Comparison of ENCODE assay signal across 22 cellular contexts in the genomic region with DNA sequence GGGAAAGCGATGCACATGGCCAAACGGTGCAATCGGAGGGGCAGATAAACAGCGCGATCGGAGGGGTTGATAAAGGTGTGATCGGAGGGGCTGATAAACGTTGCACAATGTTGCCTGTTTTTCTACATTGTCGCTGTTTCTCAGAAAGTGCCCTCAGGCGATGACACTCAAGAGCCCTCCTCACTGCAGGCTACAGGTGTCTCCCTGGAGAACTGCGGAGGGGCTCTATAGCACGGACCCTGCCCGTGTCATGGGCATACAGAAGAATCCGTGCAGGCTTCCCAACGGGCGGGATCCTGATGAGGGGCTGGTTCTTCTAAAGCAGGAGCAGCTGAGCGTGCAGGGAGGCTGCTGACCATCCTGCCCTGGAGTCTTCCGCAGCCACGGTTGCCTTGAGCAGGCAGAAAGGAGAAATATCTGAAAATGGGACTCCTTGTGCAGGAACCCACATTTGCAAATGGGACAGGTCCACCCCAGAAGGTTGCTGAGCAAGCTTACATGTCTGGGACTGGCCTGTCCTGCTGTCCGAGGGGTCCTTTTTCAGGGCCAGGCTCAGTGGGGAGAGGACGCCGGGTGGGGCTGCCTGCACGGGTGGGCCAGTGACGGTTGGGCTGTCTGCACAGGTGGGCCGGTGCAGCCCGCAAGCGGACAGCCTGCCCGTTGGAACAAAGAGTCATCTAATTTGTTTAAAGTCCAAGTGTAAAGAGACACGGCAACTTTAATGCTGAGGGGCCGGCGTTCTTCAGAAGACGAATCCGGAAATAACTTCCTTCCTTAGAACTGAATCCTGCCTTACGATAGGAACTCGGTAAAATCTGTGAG. TPM values are rescaled to one million over a fixed set of nuclear protein-coding genes. Genes with fewer than 3 reads are reported as not detected.
DNase-seq lines count a peak whose midpoint lies in the region; ATAC-seq, FAIRE-seq and TF ChIP-seq lines count a peak whose summit lies in the region.
"Had no signal": no experiment of that assay in that cellular context is flagged by ENCODE, and none has a peak within 500 bp of the region (broad histone marks: within the 10 kb centered on the region; RNA-seq: fewer than 3 reads in every experiment).

No MANE protein-coding gene starts in this region.

- CTCF ChIA-PET in K562 (lab: Yijun Ruan, JAX; ENCODE audit: low intra/inter-chr PET ratio) = no interaction called here

- TF ChIP-seq EP300 in K562 (IDR thresholded peaks at IDR 0.05; ENCODE audit: low read length) (no peak), sigmoid colon (IDR thresholded peaks at IDR 0.05) (no peak)

- ATAC-seq in K562 = no peak
- ATAC-seq: A549, gastrocnemius medialis had no signal

- H3K9me1 ChIP-seq in K562 (ENCODE audit: control insufficient read depth, insufficient read depth, low read length) = no peaks in the 10 kb centered on the region

- H3K9me3 ChIP-seq in K562 (replicated peaks; ENCODE audit: control insufficient read depth, insufficient read depth, low read depth, low read length) (no peaks in the 10 kb centered on the region), sigmoid colon (no peaks in the 10 kb centered on the region)
- H3K9me3 ChIP-seq: A549, esophagus muscularis mucosa, gastrocnemius medialis, neutrophil, SJCRH30 had no signal

- H3K4me3 ChIP-seq in K562 (no peak overlapping the region), lower leg skin (ENCODE audit: low read depth, poor library complexity, severe bottlenecking) (no peak overlapping the region), sigmoid colon (no peak overlapping the region)
- H3K4me3 ChIP-seq: A549, esophagus muscularis mucosa, gastrocnemius medialis, SJCRH30 had no signal

- 7% methylated on average over 35 of the region's 35 CpGs for WGBS in K562 (ENCODE audit: insufficient coverage, low coverage, missing lambda C conversion rate)
- WGBS in lower leg skin, 2 donors = 80 to 85% methylated on average over 35 of the region's 35 CpGs
- 60 to 83% methylated on average over 35 of the region's 35 CpGs for WGBS in sigmoid colon, 2 donors

- no peak overlapping the region for H3K4me2 ChIP-seq in K562 (ENCODE audit: insufficient read depth, low read length)
- H3K4me2 ChIP-seq: A549 had no signal

- H3K36me3 ChIP-seq in K562 (ENCODE audit: control insufficient read depth, insufficient read depth, low read length) = no peaks in the 10 kb centered on the region
- H3K36me3 ChIP-seq in sigmoid colon = no peaks in the 10 kb centered on the region
- H3K36me3 ChIP-seq: esophagus muscularis mucosa, gastrocnemius medialis, neutrophil, SJCRH30 had no signal

- TF ChIP-seq CTCF in K562 (IDR thresholded peaks at IDR 0.05 in 2 of 3, conservative IDR thresholded peaks at IDR 0.05 in 1 of 3; ENCODE audit: insufficient read depth in 2 of 3, low read depth in 1 of 3, low read length in 3 of 3) (no peak), lower leg skin (IDR thresholded peaks at IDR 0.05) (no peak), type B pancreatic cell (conservative IDR thresholded peaks at IDR 0.05) (no peak), sigmoid colon (IDR thresholded peaks at IDR 0.05) (no peak)

- no peaks in the 10 kb centered on the region for H3K79me2 ChIP-seq in K562 (ENCODE audit: control insufficient read depth, insufficient read depth, low read length)

- no peak overlapping the region for H3K9ac ChIP-seq in K562 (ENCODE audit: insufficient read depth in 1 of 2, low read depth in 2 of 2, low read length in 2 of 2)

- H3K27me3 Mint-ChIP-seq in activated naive CD4-positive, alpha-beta T cell treated with anti-CD3 and anti-CD28 coated beads, Interleukin-2, amount 50 U/mL, for 24 hours = peaks cover 1% of the 10 kb centered on the region
- H3K27me3 Mint-ChIP-seq in type B pancreatic cell = peaks cover 20% of the 10 kb centered on the region

- no peak overlapping the region for H3K27ac ChIP-seq in K562 (ENCODE audit: extremely low read depth, low read depth, low read length)
- no peak overlapping the region for H3K27ac ChIP-seq in sigmoid colon
- H3K27ac ChIP-seq: esophagus muscularis mucosa, gastrocnemius medialis, neutrophil, SJCRH30 had no signal

- no peaks in the 10 kb centered on the region for H3K4me1 Mint-ChIP-seq in activated naive CD4-positive, alpha-beta T cell treated with anti-CD3 and anti-CD28 coated beads, Interleukin-2, amount 50 U/mL, for 24 hours
- no peaks in the 10 kb centered on the region for H3K4me1 Mint-ChIP-seq in type B pancreatic cell (ENCODE audit: unreplicated experiment)
- H3K4me1 Mint-ChIP-seq: activated naive CD4-positive, alpha-beta T cell treated with anti-CD3 and anti-CD28 coated beads, Interleukin-2, amount 10 ng/mL, durations not matched to agents 7 days and 5 days had no signal

- H3K27me3 ChIP-seq in K562 (ENCODE audit: control insufficient read depth in 2 of 2, insufficient read depth in 2 of 2, low read length in 2 of 2) = peaks cover 65 to 86% of the 10 kb centered on the region in 2 experiments
- peaks cover 0 to 20% (median 0%) of the 10 kb centered on the region in 3 donors for H3K27me3 ChIP-seq in sigmoid colon
- H3K27me3 ChIP-seq: SJCRH30 had no signal

- no peaks in the 10 kb centered on the region for H3K9me3 Mint-ChIP-seq in activated naive CD4-positive, alpha-beta T cell treated with anti-CD3 and anti-CD28 coated beads, Interleukin-2, amount 50 U/mL, for 24 hours
- no peaks in the 10 kb centered on the region for H3K9me3 Mint-ChIP-seq in type B pancreatic cell
- H3K9me3 Mint-ChIP-seq: activated naive CD4-positive, alpha-beta T cell treated with anti-CD3 and anti-CD28 coated beads, Interleukin-2, amount 10 ng/mL, durations not matched to agents 7 days and 5 days had no signal

- peaks cover 24% of the 10 kb centered on the region for H4K20me1 ChIP-seq in K562 (replicated peaks; ENCODE audit: control insufficient read depth, insufficient read depth, low read length)

- no peak overlapping the region for H2AFZ ChIP-seq in K562 (ENCODE audit: low read depth, low read length)

- FAIRE-seq in K562 (lab: Jason Lieb, UNC) = peak; percentile 23
- FAIRE-seq: A549, D721Med, GM18507 had no signal

- DNase-seq in activated naive CD4-positive, alpha-beta T cell treated with Interleukin-2 at 50 U/mL for 16 hours = no peak
- DNase-seq in K562 (ENCODE audit: extremely low read depth in 1 of 4, low spot score in 3 of 4) (peak in 1 of 4 experiments; percentile 9), lower leg skin (ENCODE audit: low spot score in 2 of 2) (peak; percentile 10 to 77), type B pancreatic cell (ENCODE audit: extremely low spot score, unreplicated experiment) (peak; percentile 68), ACHN (no peak), NCI-H2081 (lab: John Stamatoyannopoulos, UW) (no peak), sigmoid colon (no peak)
- DNase-seq: activated CD4-positive, alpha-beta T cell treated with anti-CD3 and anti-CD28 coated beads, Interleukin-2, amount 50 U/mL, for 48 hours; activated naive CD4-positive, alpha-beta T cell treated with anti-CD3 and anti-CD28 coated beads, Interleukin-2, amount 10 ng/mL, durations not matched to agents 7 days and 5 days; cerebellar nuclear complex; effector memory CD4-positive, alpha-beta T cell; gastrocnemius medialis; KG1; NCI-H1694 treated with DMSO at 0.1 percent for 48 hours; NCI-H226; SJCRH30 had no signal

- no TSS peak for BruUV-seq in K562 (replicated peaks; lab: Mats Ljungman, UMichigan)

- H3K4me3 Mint-ChIP-seq in activated naive CD4-positive, alpha-beta T cell treated with anti-CD3 and anti-CD28 coated beads, Interleukin-2, amount 50 U/mL, for 24 hours = no peak overlapping the region
- H3K4me3 Mint-ChIP-seq in type B pancreatic cell = no peak overlapping the region
- H3K4me3 Mint-ChIP-seq: activated naive CD4-positive, alpha-beta T cell treated with anti-CD3 and anti-CD28 coated beads, Interleukin-2, amount 10 ng/mL, durations not matched to agents 7 days and 5 days had no signal

- H3K4me1 ChIP-seq in K562 (replicated peaks in 1 of 2; ENCODE audit: control insufficient read depth in 2 of 2, insufficient read depth in 2 of 2, low read length in 2 of 2) = peaks cover 0 to 12% of the 10 kb centered on the region in 2 experiments; a peak in 2 of 5 replicates
- H3K4me1 ChIP-seq in sigmoid colon = no peaks in the 10 kb centered on the region
- H3K4me1 ChIP-seq: SJCRH30 had no signal

- intact Hi-C loops in K562 (cut with micrococcal nuclease) = no loop called here
- intact Hi-C loops in lower leg skin (cut with DNase I; ENCODE audit: low total_unique reads) = no loop called here
- intact Hi-C loops in sigmoid colon (cut with DNase I) = no loop called here

- H3K27ac Mint-ChIP-seq in activated naive CD4-positive, alpha-beta T cell treated with anti-CD3 and anti-CD28 coated beads, Interleukin-2, amount 50 U/mL, for 24 hours = peak overlapping the region; percentile 35
- no peak overlapping the region for H3K27ac Mint-ChIP-seq in type B pancreatic cell
- H3K27ac Mint-ChIP-seq: activated naive CD4-positive, alpha-beta T cell treated with anti-CD3 and anti-CD28 coated beads, Interleukin-2, amount 10 ng/mL, durations not matched to agents 7 days and 5 days had no signal

- POLR2A ChIA-PET in K562 (lab: Yijun Ruan, JAX) = no interaction called here

- in situ Hi-C loops in K562 (cut with MboI) = no loop called here
- in situ Hi-C loops in ACHN (cut with HindIII; ENCODE audit: low pct_ligation_motif_present, low pct_unique_long_range_greater_than_20kb, low sequenced_read_pairs) = no loop called here

- no peak for TF ChIP-seq RAD21 in K562 (CRISPR knock-in tag; conservative IDR thresholded peaks at IDR 0.05 in 1 of 2, IDR thresholded peaks at IDR 0.05 in 1 of 2)

- H3K36me3 Mint-ChIP-seq in activated naive CD4-positive, alpha-beta T cell treated with anti-CD3 and anti-CD28 coated beads, Interleukin-2, amount 50 U/mL, for 24 hours = no peaks in the 10 kb centered on the region
- no peaks in the 10 kb centered on the region for H3K36me3 Mint-ChIP-seq in type B pancreatic cell
- H3K36me3 Mint-ChIP-seq: activated naive CD4-positive, alpha-beta T cell treated with anti-CD3 and anti-CD28 coated beads, Interleukin-2, amount 10 ng/mL, durations not matched to agents 7 days and 5 days had no signal

- TF ChIP-seq POLR2A in K562 (conservative IDR thresholded peaks at IDR 0.05) = no peak
- no peak for TF ChIP-seq POLR2A in lower leg skin (IDR thresholded peaks at IDR 0.05)
- no peak for TF ChIP-seq POLR2A in sigmoid colon (IDR thresholded peaks at IDR 0.05)

RNA-seq across cellular contexts. Expression of gene LPCAT1, which starts 25.2 kb away (rescaled TPM):
- 26.9 and 48.0 TPM in 2 replicates for total RNA-seq in K562 (2011; cell fraction: chromatin; rRNA removed; ENCODE audit: low replicate concordance)
- total RNA-seq in K562 (2011; cell fraction: nucleolus; rRNA removed) = 30.5 and 38.2 TPM in 2 replicates
- total RNA-seq in K562 (2011; cell fraction: nucleoplasm; rRNA removed) = 24.9 and 32.4 TPM in 2 replicates
- total RNA-seq in K562 (2014; rRNA removed) (13.6 and 13.9 TPM in 2 replicates), K562 (2014; rRNA removed; fragmentation: Illumina TruSeq; extraction: Trizol) (9.2 and 11.1 TPM in 2 replicates), K562 (2015; rRNA removed; fragmentation: Illumina TruSeq; extraction: Trizol) (15.5 and 18.4 TPM in 2 replicates), K562 (2021) (18.4 and 20.8 TPM in 2 replicates), lower leg skin (10 to 100 TPM; 10.4 to 13.2 (median 12.3) TPM), type B pancreatic cell (ENCODE audit: low replicate concordance) (91.6 and 97.1 TPM in 2 replicates), sigmoid colon (10 to 100 TPM; 20.6 to 24.3 (median 22.3) TPM)
- polyA plus RNA-seq in K562 (2011; rRNA removed) (17.0 and 20.6 TPM in 2 replicates), K562 (2014; fragmentation: Illumina TruSeq; extraction: Trizol) (15.2 TPM in 2 replicates), K562 (2014; fragmentation: Nextera tagmentation; extraction: Ambion mirVana) (under 1 TPM; 0.14 to 0.53 TPM), K562 (2014; rRNA removed) (13.1 and 14.9 TPM in 2 replicates), sigmoid colon (10 to 100 TPM in 1 of 3 donors, 1 to 10 TPM in 2; 4.2 to 35.1 (median 7.8) TPM)
- polyA plus RNA-seq in K562 (2011; cell fraction: cytosol; rRNA removed) = 14.5 and 16.7 TPM in 2 replicates
- 32.2 and 34.4 TPM in 2 replicates for polyA plus RNA-seq in K562 (2011; cell fraction: nucleus; rRNA removed)
- polyA plus RNA-seq in K562 (2012) = 10.5 and 12.5 TPM in 2 replicates
- 10.9 and 14.5 TPM in 2 replicates for polyA minus RNA-seq in K562 (2011; rRNA and poly(A)+ RNA removed)
- 13.2 and 14.3 TPM in 2 replicates for polyA minus RNA-seq in K562 (2011; cell fraction: cytosol; rRNA and poly(A)+ RNA removed)
- 9.4 and 24.4 TPM in 2 replicates for polyA minus RNA-seq in K562 (2011; cell fraction: nucleus; rRNA and poly(A)+ RNA removed)

Comparison
In these comparisons a context has a peak if more than half of its experiments do, and no peak if none do; other contexts are left out.
1. DNase-seq: peak in lower leg skin (2 of 2) and type B pancreatic cell (single experiment); none in activated naive CD4-positive, alpha-beta T cell treated with Interleukin-2 at 50 U/mL for 16 hours (single experiment), ACHN (single experiment), NCI-H2081 (0 of 2) and sigmoid colon (single experiment).